Comparison of ENCODE assay signal across 12 cellular contexts in the genomic region with DNA sequence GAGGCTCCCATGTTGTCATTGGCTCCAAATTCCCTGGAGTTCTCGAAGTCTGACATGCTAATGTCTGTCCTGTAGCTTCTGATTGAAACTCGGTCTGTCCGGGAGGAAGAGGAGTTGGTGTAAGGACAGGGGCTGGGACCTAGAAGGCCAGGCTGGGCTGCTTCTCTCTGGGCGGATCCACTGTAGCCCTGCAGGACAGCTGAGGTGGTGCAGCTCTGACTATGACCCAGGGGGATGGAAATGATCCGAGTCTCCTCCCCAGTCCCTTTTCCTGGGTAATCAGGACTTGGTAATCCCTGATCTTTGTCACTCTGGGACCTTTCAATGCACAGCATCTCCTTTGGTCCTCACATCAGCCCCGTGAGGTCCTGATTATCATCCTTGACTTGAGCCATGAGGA.
A peak's percentile ranks its signal among the peaks of the same experiment; 100 is the strongest.
DNase-seq lines count a peak whose midpoint lies in the region; ATAC-seq and TF ChIP-seq lines count a peak whose summit lies in the region.
"Had no signal": no experiment of that assay in that cellular context is flagged by ENCODE, and none has a peak within 500 bp of the region (broad histone marks: within the 10 kb centered on the region; RNA-seq: fewer than 3 reads in every experiment).

No MANE protein-coding gene starts in this region.

- H3K4me3 ChIP-seq in cardiac fibroblast (replicated peaks in 1 of 2; ENCODE audit: low read depth in 2 of 2, low read length in 2 of 2): no peak overlapping the region
- no peak overlapping the region for H3K4me3 ChIP-seq in retinal pigment epithelial cell (ENCODE audit: low read length)
- H3K4me3 ChIP-seq: esophagus squamous epithelium had no signal

- DNase-seq in DMS 273 (lab: John Stamatoyannopoulos, UW; ENCODE audit: unreplicated experiment): peak; percentile 10
- DNase-seq in DMS 273 treated with DMSO at 0.1 percent for 48 hours (lab: John Stamatoyannopoulos, UW): no peak
- DNase-seq in cardiac fibroblast (ENCODE audit: low read depth in 2 of 2): no peak
- DNase-seq in retinal pigment epithelial cell (ENCODE audit: low read depth): no peak
- DNase-seq in hypothalamus (lab: John Stamatoyannopoulos, UW): no peak
- DNase-seq in erythroblast (lab: John Stamatoyannopoulos, UW): no peak
- DNase-seq: esophagus squamous epithelium, islet precursor cell, Kasumi-1, NCI-H2171 had no signal

- peak; percentile 19 for TF ChIP-seq CTCF in cardiac fibroblast (IDR thresholded peaks at IDR 0.05; ENCODE audit: low read depth, low read length)
- peak; percentile 21 for TF ChIP-seq CTCF in retinal pigment epithelial cell (conservative IDR thresholded peaks at IDR 0.05; ENCODE audit: low read depth, low read length)

- peak; percentile 21 for ATAC-seq in HG02798 (IDR thresholded peaks at IDR 0.05; ENCODE audit: poor library complexity, unreplicated experiment)
- ATAC-seq in GM19467 (IDR thresholded peaks at IDR 0.05; ENCODE audit: unreplicated experiment): no peak

- no peak for TF ChIP-seq POLR2A in erythroblast (IDR thresholded peaks at IDR 0.05; ENCODE audit: low read length)
